29 cellular contexts compared by ENCODE assay signal in the genomic region with DNA sequence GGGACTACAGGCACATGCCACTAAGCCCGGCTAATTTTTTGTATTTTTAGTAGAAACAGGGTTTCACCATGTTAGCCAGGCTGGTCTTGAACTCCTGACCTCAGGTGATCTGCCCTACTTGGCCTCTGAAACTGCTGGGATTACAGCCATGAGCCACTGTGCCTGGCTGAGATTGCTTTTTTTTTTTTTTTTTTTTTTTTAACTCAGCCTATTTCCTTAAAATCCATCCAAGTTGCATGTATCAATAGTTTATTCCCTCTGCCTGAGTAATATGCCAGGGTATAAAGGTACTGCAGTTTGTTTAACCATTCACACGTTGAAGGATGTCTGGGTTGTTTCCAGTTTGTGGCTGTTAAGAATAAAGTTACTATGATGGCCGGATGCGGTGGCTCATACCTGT.
"Had no signal": no experiment of that assay in that cellular context is flagged by ENCODE, and none has a peak within 500 bp of the region (broad histone marks: within the 10 kb centered on the region; RNA-seq: fewer than 3 reads in every experiment).

No MANE protein-coding gene starts in this region.

- H3K36me3 ChIP-seq: ascending aorta, cardiac muscle cell, colonic mucosa, MG63, WERI-Rb-1 had no signal

- H3K27ac Mint-ChIP-seq: T-cell had no signal

- H3K4me3 ChIP-seq: ascending aorta, cardiac muscle cell, colonic mucosa, MG63 had no signal

- H3K9me3 Mint-ChIP-seq: activated CD4-positive, alpha-beta T cell treated with anti-CD3 and anti-CD28 coated beads, Interleukin-2, amount 10 ng/mL, durations not matched to agents 24 days and 14 days; activated CD8-positive, alpha-beta T cell treated with anti-CD3 and anti-CD28 coated beads for 36 hours; activated naive CD4-positive, alpha-beta T cell treated with anti-CD3 and anti-CD28 coated beads, Interleukin-2, amount 50 U/mL, for 24 hours; activated naive CD8-positive, alpha-beta T cell treated with anti-CD3 and anti-CD28 coated beads, Interleukin-2, amount 10 ng/mL, durations not matched to agents 7 days and 5 days; activated T-cell treated with anti-CD3 and anti-CD28 coated beads, Interleukin-2, amount 50 U/mL, for 24 hours; activated T-helper 2 cell treated with anti-CD3 and anti-CD28 coated beads, Interferon-gamma antibody, Interleukin-2, Interleukin-4, amounts not matched to agents 10 μg/mL and 5 μg/mL and 100 μg/mL, durations not matched to agents 14 hours and 24 hours and 36 hours; central memory CD8-positive, alpha-beta T cell; T-cell had no signal

- H3K4me1 ChIP-seq: ascending aorta, colonic mucosa had no signal

- ATAC-seq: activated CD8-positive, alpha-beta T cell treated with anti-CD3 and anti-CD28 coated beads for 36 hours; Panc1; T-cell had no signal

- DNase-seq: activated CD4-positive, alpha-beta T cell treated with anti-CD3 and anti-CD28 coated beads, Interleukin-2, amount 10 ng/mL, durations not matched to agents 24 days and 14 days; activated CD4-positive, alpha-beta T cell treated with anti-CD3 and anti-CD28 coated beads, Interleukin-2, amount 50 U/mL, for 4 hours; activated CD4-positive, CD25-positive, alpha-beta regulatory T cell; activated CD8-positive, alpha-beta T cell treated with anti-CD3 and anti-CD28 coated beads for 36 hours; activated gamma-delta T cell; activated naive CD4-positive, alpha-beta T cell treated with Interleukin-2 at 50 U/mL for 16 hours; activated naive CD8-positive, alpha-beta T cell treated with anti-CD3 and anti-CD28 coated beads, Interleukin-2, amount 10 ng/mL, durations not matched to agents 7 days and 5 days; activated T-cell treated with anti-CD3 and anti-CD28 coated beads, Interleukin-2, amount 50 U/mL, for 24 hours; amygdala; colonic mucosa; MG63; NCI-H1048; NCI-H1105 treated with DMSO at 0.1 percent for 48 hours; NCI-H1436; NCI-H1694; NCI-H1930; NCI-H2081 treated with DMSO at 0.1 percent for 48 hours; NCI-H345; NCI-H524 treated with DMSO at 0.1 percent for 48 hours; SHP77; T-cell; T1000; WERI-Rb-1 had no signal

- H3K4me3 Mint-ChIP-seq: activated CD8-positive, alpha-beta T cell treated with anti-CD3 and anti-CD28 coated beads for 36 hours; activated naive CD4-positive, alpha-beta T cell treated with anti-CD3 and anti-CD28 coated beads, Interleukin-2, amount 50 U/mL, for 24 hours; central memory CD8-positive, alpha-beta T cell; T-cell had no signal

- H3K27ac ChIP-seq: ascending aorta, cardiac muscle cell, colonic mucosa, WERI-Rb-1 had no signal

- H3K27me3 Mint-ChIP-seq: activated CD4-positive, alpha-beta T cell treated with anti-CD3 and anti-CD28 coated beads, Interleukin-2, amount 10 ng/mL, durations not matched to agents 24 days and 14 days; activated CD8-positive, alpha-beta T cell treated with anti-CD3 and anti-CD28 coated beads for 36 hours; activated naive CD4-positive, alpha-beta T cell treated with anti-CD3 and anti-CD28 coated beads, Interleukin-2, amount 50 U/mL, for 24 hours; activated naive CD8-positive, alpha-beta T cell treated with anti-CD3 and anti-CD28 coated beads, Interleukin-2, amount 10 ng/mL, durations not matched to agents 7 days and 5 days; activated T-cell treated with anti-CD3 and anti-CD28 coated beads, Interleukin-2, amount 50 U/mL, for 24 hours; central memory CD8-positive, alpha-beta T cell; T-cell had no signal

- H3K27me3 ChIP-seq: ascending aorta, cardiac muscle cell, colonic mucosa, MG63 had no signal

- H3K9me3 ChIP-seq: ascending aorta, colonic mucosa, MG63 had no signal
